In the genomic region with DNA sequence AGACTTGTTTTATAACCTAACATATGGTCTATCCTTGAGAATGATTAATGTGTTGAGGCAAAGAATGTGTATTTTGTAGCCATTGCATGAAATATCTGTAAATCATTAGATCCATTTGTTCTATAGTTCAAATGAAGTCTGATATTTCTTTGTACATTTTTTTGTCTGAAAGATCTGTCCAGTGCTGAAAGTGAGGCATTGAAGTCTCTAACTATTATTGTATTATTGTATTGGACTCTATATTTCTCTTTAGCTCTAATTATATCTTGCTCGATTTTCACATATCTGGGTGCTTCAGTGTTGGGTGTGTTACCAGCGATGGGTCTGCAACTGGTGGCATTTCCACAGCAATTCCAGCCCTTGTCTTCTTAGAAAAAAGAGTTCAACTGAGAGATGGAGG, we compare ENCODE assay signal across 28 cellular contexts.
"Had no signal": no experiment of that assay in that cellular context is flagged by ENCODE, and none has a peak within 500 bp of the region (broad histone marks: within the 10 kb centered on the region; RNA-seq: fewer than 3 reads in every experiment).

No MANE protein-coding gene starts in this region.

- H3K36me3 ChIP-seq: neural progenitor cell, ovary, right lobe of liver, sigmoid colon, stomach, thoracic aorta, thyroid gland, tibial nerve, upper lobe of left lung, vagina had no signal

- H3K27me3 ChIP-seq: neural progenitor cell, ovary, sigmoid colon, stomach, thyroid gland, upper lobe of left lung, vagina had no signal

- H3K4me1 ChIP-seq: neural progenitor cell, parathyroid adenoma, psoas muscle, right lobe of liver, sigmoid colon, stomach, thyroid gland, tibial nerve, upper lobe of left lung, vagina had no signal

- H3K4me1 Mint-ChIP-seq: nephron; neural progenitor cell; stimulated activated effector memory CD8-positive, alpha-beta T cell treated with anti-CD3 and anti-CD28 coated beads, Interleukin-12 subunit alpha, Interleukin-12 subunit beta, amount 100 ng/mL, for 72 hours had no signal

- FAIRE-seq: small intestine, urothelium cell line had no signal

- H3K4me3 Mint-ChIP-seq: nephron; neural progenitor cell; stimulated activated effector memory CD8-positive, alpha-beta T cell treated with anti-CD3 and anti-CD28 coated beads, Interleukin-12 subunit alpha, Interleukin-12 subunit beta, amount 100 ng/mL, for 72 hours; stimulated activated naive B cell treated with anti-CD40 and anti-IgM and Interleukin-4, amounts not matched to agents 10 μg/mL and 1 μg/mL and 100 μg/mL, for 72 hours; stimulated activated naive CD8-positive, alpha-beta T cell treated with anti-CD3 and anti-CD28 coated beads, Interleukin-15, Interleukin-2, amounts not matched to agents 100 ng/mL and 50 ng/mL, for 24 hours had no signal

- H3K9ac ChIP-seq: neural progenitor cell, parathyroid adenoma had no signal

- ATAC-seq: psoas muscle; right cardiac atrium; right lobe of liver; stimulated activated effector memory CD8-positive, alpha-beta T cell treated with anti-CD3 and anti-CD28 coated beads, Interleukin-12 subunit alpha, Interleukin-12 subunit beta, amount 100 ng/mL, for 72 hours; stimulated activated naive B cell treated with anti-CD40 and anti-IgM and Interleukin-4, amounts not matched to agents 10 μg/mL and 1 μg/mL and 100 μg/mL, for 72 hours had no signal

- H3K36me3 Mint-ChIP-seq: neural progenitor cell; stimulated activated effector memory CD8-positive, alpha-beta T cell treated with anti-CD3 and anti-CD28 coated beads, Interleukin-12 subunit alpha, Interleukin-12 subunit beta, amount 100 ng/mL, for 72 hours; stimulated activated naive B cell treated with anti-CD40 and anti-IgM and Interleukin-4, amounts not matched to agents 10 μg/mL and 1 μg/mL and 100 μg/mL, for 72 hours had no signal

- H3K27me3 Mint-ChIP-seq: progenitor cell of endocrine pancreas; stimulated activated naive CD8-positive, alpha-beta T cell treated with anti-CD3 and anti-CD28 coated beads, Interleukin-15, Interleukin-2, amounts not matched to agents 100 ng/mL and 50 ng/mL, for 24 hours had no signal

- H3K27ac ChIP-seq: neural progenitor cell, ovary, parathyroid adenoma, psoas muscle, right lobe of liver, sigmoid colon, stomach, thoracic aorta, thyroid gland, tibial nerve, upper lobe of left lung, vagina had no signal

- H3K4me3 ChIP-seq: neural progenitor cell, ovary, psoas muscle, right lobe of liver, sigmoid colon, stomach, thoracic aorta, thyroid gland, tibial nerve, upper lobe of left lung, vagina had no signal

- H2AFZ ChIP-seq: neural progenitor cell, parathyroid adenoma had no signal

- H3K27ac Mint-ChIP-seq: nephron; neural progenitor cell; progenitor cell of endocrine pancreas; stimulated activated effector memory CD8-positive, alpha-beta T cell treated with anti-CD3 and anti-CD28 coated beads, Interleukin-12 subunit alpha, Interleukin-12 subunit beta, amount 100 ng/mL, for 72 hours; stimulated activated naive B cell treated with anti-CD40 and anti-IgM and Interleukin-4, amounts not matched to agents 10 μg/mL and 1 μg/mL and 100 μg/mL, for 72 hours; stimulated activated naive CD8-positive, alpha-beta T cell treated with anti-CD3 and anti-CD28 coated beads, Interleukin-15, Interleukin-2, amounts not matched to agents 100 ng/mL and 50 ng/mL, for 24 hours had no signal

- H3K79me2 ChIP-seq: parathyroid adenoma had no signal

- DNase-seq: occipital lobe; ovary; posterior cingulate gyrus; psoas muscle; right cardiac atrium; right lobe of liver; sigmoid colon; stimulated activated CD4-positive, alpha-beta T cell treated with anti-CD3 and anti-CD28 coated beads, Interleukin-15, amount 100 ng/mL, for 24 hours; stimulated activated CD4-positive, alpha-beta T cell treated with anti-CD3 and anti-CD28 coated beads, Interleukin-2, amount 100 ng/mL, for 24 hours; stimulated activated CD4-positive, alpha-beta T cell treated with anti-CD3 and anti-CD28 coated beads, Interleukin-2, amount 100 ng/mL, for 48 hours; stimulated activated CD4-positive, alpha-beta T cell treated with anti-CD3 and anti-CD28 coated beads, Interleukin-4, amount 100 ng/mL, for 24 hours; stimulated activated naive B cell treated with anti-CD40 and anti-IgM and Interleukin-4, amounts not matched to agents 10 μg/mL and 1 μg/mL and 100 μg/mL, for 72 hours; stimulated activated naive CD4-positive, alpha-beta T cell treated with Interleukin-2 at 50 U/mL for 16 hours; stomach; thyroid gland; trophoblast cell; upper lobe of left lung had no signal

- H3K9me3 ChIP-seq: ovary, psoas muscle, right lobe of liver, sigmoid colon, stomach, thoracic aorta, thyroid gland, tibial nerve, upper lobe of left lung, vagina had no signal

- H3K9me3 Mint-ChIP-seq: nephron; neural progenitor cell; stimulated activated effector memory CD8-positive, alpha-beta T cell treated with anti-CD3 and anti-CD28 coated beads, Interleukin-12 subunit alpha, Interleukin-12 subunit beta, amount 100 ng/mL, for 72 hours; stimulated activated naive B cell treated with anti-CD40 and anti-IgM and Interleukin-4, amounts not matched to agents 10 μg/mL and 1 μg/mL and 100 μg/mL, for 72 hours; stimulated activated naive CD8-positive, alpha-beta T cell treated with anti-CD3 and anti-CD28 coated beads, Interleukin-15, Interleukin-2, amounts not matched to agents 100 ng/mL and 50 ng/mL, for 24 hours had no signal

- H3K4me2 ChIP-seq: neural progenitor cell had no signal
